1 cellular context compared by ENCODE assay signal in genomic region chr6:53629862-53630532, GRCh38.
TF ChIP-seq lines count a peak whose summit lies in the region.

No MANE protein-coding gene starts in this region.

TF ChIP-seq in A549, 52 proteins besides CTCF, POLR2A, EP300 and RAD21:
- no peak for TF ChIP-seq REST (IDR thresholded peaks at IDR 0.05)
TF ChIP-seq in A549: peak in this region for 0.
